24 cellular contexts compared by ENCODE assay signal in the genomic region with DNA sequence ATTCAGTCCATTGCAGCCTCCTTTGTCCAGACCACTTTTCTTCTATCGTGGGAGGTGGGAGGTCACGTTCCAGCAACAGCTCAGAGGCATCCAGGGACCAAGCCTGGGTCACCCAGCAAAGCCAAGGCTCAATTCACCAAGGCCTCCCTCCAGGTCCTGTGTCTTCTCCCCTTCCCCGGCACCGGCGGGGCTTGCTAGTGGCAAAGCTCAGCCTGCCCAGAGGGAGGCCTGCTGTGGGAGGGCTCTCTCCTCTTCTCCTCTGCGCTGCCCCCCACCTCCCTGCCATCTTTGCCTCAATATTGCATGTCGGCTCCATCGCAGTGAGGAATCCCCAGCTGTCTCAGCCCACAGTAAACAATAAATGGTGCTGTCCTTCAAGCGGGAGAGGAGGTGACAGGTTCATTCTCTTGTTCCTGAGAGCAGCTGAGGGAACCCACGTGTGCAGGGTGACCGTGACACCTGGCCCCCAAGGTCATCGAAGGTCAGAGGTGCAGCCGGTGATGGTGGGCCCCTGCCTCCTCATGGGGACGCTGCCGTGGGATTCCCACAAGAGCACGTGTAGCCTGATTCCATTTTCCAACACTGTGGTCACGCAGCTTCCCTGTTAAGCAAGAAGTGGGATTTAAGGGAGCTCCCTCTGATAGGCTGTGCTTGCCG.
"Had no signal": no experiment of that assay in that cellular context is flagged by ENCODE, and none has a peak within 500 bp of the region (broad histone marks: within the 10 kb centered on the region; RNA-seq: fewer than 3 reads in every experiment).

No MANE protein-coding gene starts in this region.

- H3K4me3 ChIP-seq: left lung, pancreas, skin epidermis, tibial nerve had no signal

- H3K9me3 ChIP-seq: left lung, neutrophil, pancreas had no signal

- H3K4me1 ChIP-seq: left lung, pancreas had no signal

- H3K36me3 ChIP-seq: left lung, neutrophil, pancreas, tibial nerve had no signal

- H3K36me3 Mint-ChIP-seq: activated CD8-positive, alpha-beta memory T cell treated with anti-CD3 and anti-CD28 coated beads, Interleukin-2, amount 10 ng/mL, durations not matched to agents 7 days and 5 days; mesothelial cell of epicardium; natural killer cell had no signal

- H3K27me3 ChIP-seq: foreskin keratinocyte, left lung, neutrophil, pancreas, tibial nerve had no signal

- H3K4me3 Mint-ChIP-seq: activated CD8-positive, alpha-beta memory T cell treated with anti-CD3 and anti-CD28 coated beads, Interleukin-2, amount 10 ng/mL, durations not matched to agents 7 days and 5 days; activated CD8-positive, alpha-beta T cell treated with anti-CD3 and anti-CD28 coated beads for 36 hours; activated naive CD8-positive, alpha-beta T cell treated with anti-CD3 and anti-CD28 coated beads, Interleukin-2, amount 50 U/mL, for 24 hours; brain; mesothelial cell of epicardium; natural killer cell; stimulated activated naive CD8-positive, alpha-beta T cell treated with anti-CD3 and anti-CD28 coated beads, Interleukin-15, Interleukin-2, amounts not matched to agents 100 ng/mL and 50 ng/mL, for 24 hours had no signal

- DNase-seq: activated CD4-positive, alpha-beta T cell treated with anti-CD3 and anti-CD28 coated beads for 48 hours; activated CD8-positive, alpha-beta memory T cell treated with anti-CD3 and anti-CD28 coated beads, Interleukin-2, amount 10 ng/mL, durations not matched to agents 7 days and 5 days; activated CD8-positive, alpha-beta T cell treated with anti-CD3 and anti-CD28 coated beads for 36 hours; activated effector memory CD4-positive, alpha-beta T cell treated with anti-CD3 and anti-CD28 coated beads, Interleukin-2, amount 50 U/mL, for 16 hours; activated naive CD4-positive, alpha-beta T cell treated with anti-CD3 and anti-CD28 coated beads, Interleukin-2, amount 50 U/mL, for 16 hours; activated naive CD8-positive, alpha-beta T cell treated with anti-CD3 and anti-CD28 coated beads, Interleukin-2, amount 50 U/mL, for 24 hours; activated T-cell treated with anti-CD3 and anti-CD28 coated beads for 4 hours; central memory CD4-positive, alpha-beta T cell; effector memory CD4-positive, alpha-beta T cell; kidney glomerular epithelial cell; natural killer cell; right cardiac atrium; stimulated activated CD4-positive, alpha-beta T cell treated with anti-CD3 and anti-CD28 coated beads, Interleukin-1b, Interleukin-23, amount 100 ng/mL, for 48 hours; substantia nigra; T-helper 2 cell had no signal

- H3K9me3 Mint-ChIP-seq: stimulated activated naive CD8-positive, alpha-beta T cell treated with anti-CD3 and anti-CD28 coated beads, Interleukin-15, Interleukin-2, amounts not matched to agents 100 ng/mL and 50 ng/mL, for 24 hours had no signal

- H3K27ac Mint-ChIP-seq: activated CD8-positive, alpha-beta memory T cell treated with anti-CD3 and anti-CD28 coated beads, Interleukin-2, amount 10 ng/mL, durations not matched to agents 7 days and 5 days; activated CD8-positive, alpha-beta T cell treated with anti-CD3 and anti-CD28 coated beads for 36 hours; activated naive CD8-positive, alpha-beta T cell treated with anti-CD3 and anti-CD28 coated beads, Interleukin-2, amount 50 U/mL, for 24 hours; natural killer cell; stimulated activated naive CD8-positive, alpha-beta T cell treated with anti-CD3 and anti-CD28 coated beads, Interleukin-15, Interleukin-2, amounts not matched to agents 100 ng/mL and 50 ng/mL, for 24 hours had no signal

- H3K4me1 Mint-ChIP-seq: activated CD8-positive, alpha-beta memory T cell treated with anti-CD3 and anti-CD28 coated beads, Interleukin-2, amount 10 ng/mL, durations not matched to agents 7 days and 5 days; activated naive CD8-positive, alpha-beta T cell treated with anti-CD3 and anti-CD28 coated beads, Interleukin-2, amount 50 U/mL, for 24 hours had no signal

- H3K27ac ChIP-seq: left lung, neutrophil, pancreas had no signal

- ATAC-seq: activated CD8-positive, alpha-beta memory T cell treated with anti-CD3 and anti-CD28 coated beads, Interleukin-2, amount 10 ng/mL, durations not matched to agents 7 days and 5 days; activated CD8-positive, alpha-beta T cell treated with anti-CD3 and anti-CD28 coated beads for 36 hours; activated naive CD8-positive, alpha-beta T cell treated with anti-CD3 and anti-CD28 coated beads, Interleukin-2, amount 50 U/mL, for 24 hours; left lung; natural killer cell; right cardiac atrium had no signal

- H3K27me3 Mint-ChIP-seq: activated CD8-positive, alpha-beta memory T cell treated with anti-CD3 and anti-CD28 coated beads, Interleukin-2, amount 10 ng/mL, durations not matched to agents 7 days and 5 days; activated naive CD8-positive, alpha-beta T cell treated with anti-CD3 and anti-CD28 coated beads, Interleukin-2, amount 50 U/mL, for 24 hours; stimulated activated naive CD8-positive, alpha-beta T cell treated with anti-CD3 and anti-CD28 coated beads, Interleukin-15, Interleukin-2, amounts not matched to agents 100 ng/mL and 50 ng/mL, for 24 hours had no signal
